In genomic region chr16:68995011-68995504, GRCh38 we compare ENCODE assay signal across 9 cellular contexts.
DNase-seq lines count a peak whose midpoint lies in the region; ATAC-seq, FAIRE-seq and TF ChIP-seq lines count a peak whose summit lies in the region.
"Had no signal": no experiment of that assay in that cellular context is flagged by ENCODE, and none has a peak within 500 bp of the region (broad histone marks: within the 10 kb centered on the region; RNA-seq: fewer than 3 reads in every experiment).

No MANE protein-coding gene starts in this region.

- H3K27ac ChIP-seq in heart right ventricle (no peak overlapping the region), right cardiac atrium (ENCODE audit: low read length) (no peak overlapping the region)
- no peak overlapping the region for H3K27ac ChIP-seq in CD8-positive, alpha-beta T cell (ENCODE audit: low read depth, low read length)

- H3K36me3 Mint-ChIP-seq in CD8-positive, alpha-beta T cell: peaks cover 21% of the 10 kb centered on the region

- H3K4me3 Mint-ChIP-seq in CD8-positive, alpha-beta T cell: no peak overlapping the region

- H3K9me3 ChIP-seq in heart right ventricle (no peaks in the 10 kb centered on the region), right cardiac atrium (ENCODE audit: control insufficient read depth, low read length) (no peaks in the 10 kb centered on the region)
- no peaks in the 10 kb centered on the region for H3K9me3 ChIP-seq in CD8-positive, alpha-beta T cell (ENCODE audit: low read length)

- H3K27me3 ChIP-seq in heart right ventricle: no peaks in the 10 kb centered on the region
- H3K27me3 ChIP-seq in right cardiac atrium (ENCODE audit: control insufficient read depth, insufficient read depth): no peaks in the 10 kb centered on the region
- H3K27me3 ChIP-seq in CD8-positive, alpha-beta T cell (ENCODE audit: insufficient read depth, low read length): no peaks in the 10 kb centered on the region

- no peak for FAIRE-seq in RCC 7860 (lab: Jason Lieb, UNC)
- FAIRE-seq: colon had no signal

- H3K4me1 ChIP-seq in heart right ventricle (peaks cover 0 to 12% (median 0%) of the 10 kb centered on the region in 9 donors), right cardiac atrium (ENCODE audit: control insufficient read depth, insufficient read depth, low read length) (no peaks in the 10 kb centered on the region)
- H3K4me1 ChIP-seq in CD8-positive, alpha-beta T cell (ENCODE audit: insufficient read depth, low read length): no peaks in the 10 kb centered on the region

- no peak overlapping the region for H3K27ac Mint-ChIP-seq in CD8-positive, alpha-beta T cell

- H3K4me1 Mint-ChIP-seq in CD8-positive, alpha-beta T cell (ENCODE audit: low read depth): no peaks in the 10 kb centered on the region

- no peaks in the 10 kb centered on the region for H3K9me3 Mint-ChIP-seq in CD8-positive, alpha-beta T cell

- peak in 7 of 9 donors; percentile 15 to 38 (median 32) for TF ChIP-seq CTCF in heart right ventricle (IDR thresholded peaks at IDR 0.05)
- TF ChIP-seq CTCF in CD8-positive, alpha-beta T cell (IDR thresholded peaks at IDR 0.05): no peak

- CTCF ChIA-PET in CD8-positive, alpha-beta T cell (lab: Charles Lee): no interaction called here

- intact Hi-C loops in heart right ventricle (cut with DNase I): loop anchor here in 2 of 10 donors (10.0 kb wide), 2 partner anchors 110 to 120 kb away; partner anchors contain the start of gene HAS3 (in 1 of the 2)
- intact Hi-C loops in right cardiac atrium (cut with DNase I): no loop called here
- intact Hi-C loops in CD8-positive, alpha-beta T cell (cut with DNase I, micrococcal nuclease): loop anchor here in 1 of 2 experiments (10.0 kb wide), 1 partner anchor 470 kb away; no protein-coding TSS in a partner anchor

- DNase-seq in heart right ventricle (no peak), right cardiac atrium (no peak), RCC 7860 (ENCODE audit: low spot score) (peak; percentile 70), globus pallidus (ENCODE audit: low spot score) (peak; percentile 58), GM19238 (ENCODE audit: insufficient read length, low spot score) (no peak), activated gamma-delta T cell treated with Interleukin-2 at 50 U/mL for 16 hours (no peak)
- no peak for DNase-seq in CD8-positive, alpha-beta T cell

- no peaks in the 10 kb centered on the region for H3K27me3 Mint-ChIP-seq in CD8-positive, alpha-beta T cell (ENCODE audit: low read depth)

- peak in 1 of 8 donors; percentile 55 for ATAC-seq in heart right ventricle
- ATAC-seq in right cardiac atrium: no peak
- no peak for ATAC-seq in GM19324 (IDR thresholded peaks at IDR 0.05; ENCODE audit: low FRiP score, unreplicated experiment)
- no peak for ATAC-seq in CD8-positive, alpha-beta T cell

- H3K36me3 ChIP-seq in heart right ventricle: no peaks in the 10 kb centered on the region
- H3K36me3 ChIP-seq in CD8-positive, alpha-beta T cell (ENCODE audit: insufficient read depth, low read length): no peaks in the 10 kb centered on the region

- POLR2A ChIA-PET in CD8-positive, alpha-beta T cell (lab: Charles Lee): no interaction called here

- H3K4me3 ChIP-seq in heart right ventricle: no peak overlapping the region
- H3K4me3 ChIP-seq in right cardiac atrium (ENCODE audit: low read length): no peak overlapping the region
- no peak overlapping the region for H3K4me3 ChIP-seq in CD8-positive, alpha-beta T cell (ENCODE audit: low read depth, low read length)

Comparison
In these comparisons a context has a peak if more than half of its experiments do, and no peak if none do; other contexts are left out.
1. DNase-seq: peak in RCC 7860 (single experiment) and globus pallidus (single experiment); none in heart right ventricle (0 of 2), right cardiac atrium (0 of 3), CD8-positive, alpha-beta T cell (0 of 7), GM19238 (single experiment) and activated gamma-delta T cell treated with Interleukin-2 at 50 U/mL for 16 hours (single experiment).